Comparison of ENCODE assay signal across 34 cellular contexts in the genomic region with DNA sequence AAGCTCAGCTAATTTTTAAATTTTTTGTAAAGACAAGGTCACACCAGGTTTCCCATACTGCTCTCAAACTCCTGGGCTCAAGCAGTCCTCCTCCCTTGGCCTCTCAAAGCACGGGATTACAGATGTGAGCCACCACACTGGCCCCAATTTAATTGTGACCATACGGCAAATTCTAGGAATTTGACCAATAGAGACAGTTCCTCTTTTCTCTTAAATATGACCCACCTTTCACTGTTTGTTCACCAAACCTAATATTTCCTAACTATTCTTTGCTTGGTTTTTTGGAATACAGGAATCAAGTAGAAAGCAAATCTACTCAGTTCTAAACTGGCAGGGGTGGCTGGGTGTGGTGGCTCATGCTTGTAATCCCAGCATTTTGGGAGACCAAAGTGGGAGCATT.
"Had no signal": no experiment of that assay in that cellular context is flagged by ENCODE, and none has a peak within 500 bp of the region (broad histone marks: within the 10 kb centered on the region; RNA-seq: fewer than 3 reads in every experiment).

No MANE protein-coding gene starts in this region.

- DNase-seq: activated B cell treated with CpG ODN at 0.5 μM for 24 hours; activated CD4-positive, alpha-beta memory T cell treated with anti-CD3 and anti-CD28 coated beads for 36 hours; activated CD4-positive, alpha-beta T cell treated with anti-CD3 and anti-CD28 coated beads for 4 hours; activated CD4-positive, alpha-beta T cell treated with anti-CD3 and anti-CD28 coated beads, Interleukin-2, amount 10 ng/mL, durations not matched to agents 24 days and 14 days; activated CD4-positive, alpha-beta T cell treated with anti-CD3 and anti-CD28 coated beads, Interleukin-2, amount 50 U/mL, for 1 hour; activated CD4-positive, alpha-beta T cell treated with anti-CD3 and anti-CD28 coated beads, Interleukin-2, amount 50 U/mL, for 4 hours; activated CD4-positive, CD25-positive, alpha-beta regulatory T cell treated with anti-CD3 and anti-CD28 coated beads, Interleukin-2, amount 50 U/mL, for 72 hours; activated CD8-positive, alpha-beta memory T cell treated with anti-CD3 and anti-CD28 coated beads, Interleukin-2, amount 50 U/mL, for 4 hours; activated CD8-positive, alpha-beta T cell treated with anti-CD3 and anti-CD28 coated beads for 36 hours; activated effector memory CD4-positive, alpha-beta T cell treated with anti-CD3 and anti-CD28 coated beads, Interleukin-2, amount 50 U/mL, for 16 hours; activated gamma-delta T cell treated with Interleukin-2 at 50 U/mL for 16 hours; activated naive CD4-positive, alpha-beta T cell; activated naive CD4-positive, alpha-beta T cell treated with anti-CD3 and anti-CD28 coated beads for 36 hours; activated naive CD4-positive, alpha-beta T cell treated with anti-CD3 and anti-CD28 coated beads, Interleukin-2, amount 50 U/mL, for 16 hours; activated naive CD8-positive, alpha-beta T cell treated with anti-CD3 and anti-CD28 coated beads for 36 hours; activated T-cell treated with anti-CD3 and anti-CD28 coated beads for 4 hours; activated T-cell treated with anti-CD3 and anti-CD28 coated beads, Interleukin-2, amount 50 U/mL, for 1 hour; activated T-cell treated with anti-CD3 and anti-CD28 coated beads, Interleukin-2, amount 50 U/mL, for 4 hours; activated T-cell treated with anti-CD3 and anti-CD28 coated beads, Interleukin-2, amount 50 U/mL, for 72 hours; adrenal gland; amniotic stem cell; aorta; body of pancreas; brain microvascular endothelial cell; central memory CD4-positive, alpha-beta T cell; T-helper 2 cell; T-helper 9 cell had no signal

- ATAC-seq: activated CD8-positive, alpha-beta T cell treated with anti-CD3 and anti-CD28 coated beads for 36 hours; activated naive CD4-positive, alpha-beta T cell treated with anti-CD3 and anti-CD28 coated beads, Interleukin-2, amount 50 U/mL, for 72 hours; activated T-cell treated with anti-CD3 and anti-CD28 coated beads, Interleukin-2, amount 50 U/mL, for 4 hours; activated T-cell treated with anti-CD3 and anti-CD28 coated beads, Interleukin-2, amount 50 U/mL, for 72 hours; activated T-helper 17 cell treated with anti-CD3 and anti-CD28 coated beads, Interleukin-2, amount 50 U/mL, for 72 hours; body of pancreas had no signal

- H3K27me3 ChIP-seq: adrenal gland, body of pancreas, brain microvascular endothelial cell, breast epithelium had no signal

- H3K4me1 ChIP-seq: adrenal gland, breast epithelium had no signal

- H3K4me3 ChIP-seq: adrenal gland, body of pancreas, breast epithelium had no signal

- FAIRE-seq: astrocyte, colon, TTC549 had no signal

- H3K36me3 ChIP-seq: adrenal gland, brain microvascular endothelial cell, breast epithelium had no signal

- H3K27ac ChIP-seq: adrenal gland, body of pancreas, brain microvascular endothelial cell, breast epithelium, VCaP had no signal

- H3K9me3 ChIP-seq: adrenal gland, body of pancreas, breast epithelium had no signal
